ENCODE assay signal across 1 cellular context in the genomic region with DNA sequence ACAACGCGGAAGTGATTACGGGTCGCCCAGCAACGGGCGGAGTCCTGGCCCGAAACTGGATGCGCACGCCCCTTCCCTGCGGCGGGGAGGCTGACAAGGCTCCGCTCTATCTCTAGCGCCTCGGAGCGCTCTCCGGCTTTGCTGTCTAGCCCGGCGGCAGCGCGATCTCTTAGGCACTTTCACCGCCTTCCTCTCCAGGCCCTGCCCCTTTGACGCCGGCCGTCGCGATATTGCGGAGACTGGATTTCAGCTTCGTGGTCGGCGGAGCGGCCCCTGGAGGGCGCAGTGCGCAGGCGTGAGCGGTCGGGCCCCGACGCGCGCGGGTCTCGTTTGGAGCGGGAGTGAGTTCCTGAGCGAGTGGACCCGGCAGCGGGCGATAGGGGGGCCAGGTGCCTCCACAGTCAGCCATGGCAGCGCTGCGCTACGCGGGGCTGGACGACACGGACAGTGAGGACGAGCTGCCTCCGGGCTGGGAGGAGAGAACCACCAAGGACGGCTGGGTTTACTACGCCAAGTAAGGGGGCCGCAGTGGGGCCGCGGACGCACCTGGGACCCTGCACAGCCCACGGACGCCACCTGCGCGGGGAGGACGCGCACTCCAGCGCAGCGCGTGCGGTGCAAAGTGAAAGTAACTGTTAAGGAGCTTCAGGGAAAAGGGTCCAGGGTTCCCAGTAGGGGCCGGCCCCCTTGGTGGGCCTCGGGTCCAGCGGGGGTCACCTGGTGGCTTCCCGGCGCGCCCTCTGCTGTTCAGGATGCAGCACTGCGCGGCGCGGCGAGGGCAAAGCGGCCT.
TF ChIP-seq lines count a peak whose summit lies in the region.

TSS of gene WWOX (plus strand) at position 283 of the 790 bp plus-strand sequence.

TF ChIP-seq in HepG2, 621 proteins besides CTCF, POLR2A, EP300 and RAD21 (continued from another document and continues in another):
- TF ChIP-seq DRAP1 (CRISPR knock-in tag; IDR thresholded peaks at IDR 0.05) (peak; percentile 90), ATF7 (IDR thresholded peaks at IDR 0.05) (no peak), ATF7 (CRISPR knock-in tag; IDR thresholded peaks at IDR 0.05) (peak; percentile 71; the same call in 1 of the 2 replicates), ZMAT5 (CRISPR knock-in tag; IDR thresholded peaks at IDR 0.05; ENCODE audit: borderline replicate concordance, low read depth) (no peak), CENPT (CRISPR knock-in tag; IDR thresholded peaks at IDR 0.05; ENCODE audit: low read depth) (peak; percentile 92; the same call in 1 of the 2 replicates), NR3C1 (CRISPR knock-in tag; IDR thresholded peaks at IDR 0.05) (0 out of 2 replicates have a peak, but pooled peaks have one; percentile 40), MLLT10 (CRISPR knock-in tag; IDR thresholded peaks at IDR 0.05) (no peak), RFX3 (CRISPR knock-in tag; IDR thresholded peaks at IDR 0.05) (peak; percentile 86), CAMTA2 (CRISPR knock-in tag; IDR thresholded peaks at IDR 0.05; ENCODE audit: borderline replicate concordance) (peak; percentile 84; the same call in 1 of the 2 replicates), NFE2L2 (IDR thresholded peaks at IDR 0.05; ENCODE audit: low read length) (0 out of 2 replicates have a peak, but pooled peaks have one; percentile 3), KLF15 (CRISPR knock-in tag; IDR thresholded peaks at IDR 0.05; ENCODE audit: borderline replicate concordance) (peak; percentile 35; the same call in 1 of the 2 replicates), ISX (CRISPR knock-in tag; conservative IDR thresholded peaks at IDR 0.05) (no peak; the same call in 1 of the 2 replicates), MED13 (CRISPR knock-in tag; IDR thresholded peaks at IDR 0.05) (peak; percentile 54), ZFP82 (CRISPR knock-in tag; IDR thresholded peaks at IDR 0.05; ENCODE audit: borderline replicate concordance) (peak; percentile 79), SRSF9 (IDR thresholded peaks at IDR 0.05; ENCODE audit: borderline replicate concordance, insufficient read depth, low read depth, low read length, poor library complexity, severe bottlenecking) (no peak), PHF8 (CRISPR knock-in tag; IDR thresholded peaks at IDR 0.05) (peak; percentile 99), MXD4 (CRISPR knock-in tag; IDR thresholded peaks at IDR 0.05) (peak; percentile 92), ZNF274 (CRISPR knock-in tag; IDR thresholded peaks at IDR 0.05) (peak; percentile 95), ATF7-NPFF (CRISPR knock-in tag; IDR thresholded peaks at IDR 0.05; ENCODE audit: low read depth) (peak; percentile 92), ZNF224 (CRISPR knock-in tag; IDR thresholded peaks at IDR 0.05) (peak; percentile 64; the same call in 1 of the 2 replicates), ZNF446 (CRISPR knock-in tag; IDR thresholded peaks at IDR 0.05) (peak; percentile 93), ZNF556 (CRISPR knock-in tag; IDR thresholded peaks at IDR 0.05; ENCODE audit: borderline replicate concordance) (peak; percentile 97), ZNF3 (CRISPR knock-in tag; IDR thresholded peaks at IDR 0.05) (peak; percentile 60; the same call in 1 of the 2 replicates), PHF5A (CRISPR knock-in tag; IDR thresholded peaks at IDR 0.05; ENCODE audit: low read depth, unreplicated experiment) (no peak), REL (CRISPR knock-in tag; conservative IDR thresholded peaks at IDR 0.05) (peak; percentile 92; the same call in 1 of the 2 replicates), ZBTB1 (CRISPR knock-in tag; IDR thresholded peaks at IDR 0.05; ENCODE audit: borderline replicate concordance) (no peak), PRPF4 (IDR thresholded peaks at IDR 0.05; ENCODE audit: low read depth, low read length, poor library complexity, severe bottlenecking) (no peak), ZNF34 (CRISPR knock-in tag; IDR thresholded peaks at IDR 0.05; ENCODE audit: borderline replicate concordance) (peak; percentile 74; the same call in 1 of the 2 replicates), ELF4 (CRISPR knock-in tag; IDR thresholded peaks at IDR 0.05; ENCODE audit: borderline replicate concordance) (peak; percentile 99), ZNF850 (CRISPR knock-in tag; conservative IDR thresholded peaks at IDR 0.05) (peak; percentile 54; the same call in 1 of the 2 replicates), ZNF207 (IDR thresholded peaks at IDR 0.05; ENCODE audit: borderline replicate concordance) (no peak), MIER2 (CRISPR knock-in tag; IDR thresholded peaks at IDR 0.05) (peak; percentile 81), SRSF4 (IDR thresholded peaks at IDR 0.05; ENCODE audit: low read depth, low read length, poor library complexity, severe bottlenecking) (no peak), ZNF17 (CRISPR knock-in tag; IDR thresholded peaks at IDR 0.05) (no peak), ZMYM2 (CRISPR knock-in tag; IDR thresholded peaks at IDR 0.05) (no peak), CREBL2 (CRISPR knock-in tag; IDR thresholded peaks at IDR 0.05; ENCODE audit: borderline replicate concordance) (no peak), SUZ12 (IDR thresholded peaks at IDR 0.05; ENCODE audit: low read depth, low read length) (no peak), KLF16 (CRISPR knock-in tag; IDR thresholded peaks at IDR 0.05) (peak; percentile 72 to 98; a peak in 2 of 4 replicates), ARNT (IDR thresholded peaks at IDR 0.05) (no peak), NFIC (IDR thresholded peaks at IDR 0.05; ENCODE audit: low read length) (peak; percentile 16; the same call in 1 of the 2 replicates), ZNF337 (CRISPR knock-in tag; IDR thresholded peaks at IDR 0.05; ENCODE audit: borderline replicate concordance, low read depth) (peak; percentile 75; the same call in 1 of the 2 replicates), PAX8 (CRISPR knock-in tag; IDR thresholded peaks at IDR 0.05; ENCODE audit: borderline replicate concordance) (peak; percentile 97; the same call in 1 of the 2 replicates), BRCA1 (CRISPR knock-in tag; IDR thresholded peaks at IDR 0.05) (0 out of 2 replicates have a peak, but pooled peaks have one; percentile 39), SP4 (CRISPR knock-in tag; IDR thresholded peaks at IDR 0.05) (0 out of 2 replicates have a peak, but pooled peaks have one; percentile 46), ARNT2 (CRISPR knock-in tag; IDR thresholded peaks at IDR 0.05; ENCODE audit: low read depth) (peak; percentile 97), FOSL2 (CRISPR knock-in tag; IDR thresholded peaks at IDR 0.05) (peak; percentile 60), ZNF30 (CRISPR knock-in tag; IDR thresholded peaks at IDR 0.05) (0 out of 2 replicates have a peak, but pooled peaks have one; percentile 11), RNF2 (conservative IDR thresholded peaks at IDR 0.05; ENCODE audit: low read depth) (peak; percentile 50; the same call in 1 of the 2 replicates), ATRX (CRISPR knock-in tag; IDR thresholded peaks at IDR 0.05; ENCODE audit: borderline replicate concordance) (0 out of 2 replicates have a peak, but pooled peaks have one; percentile 30), ADNP (CRISPR knock-in tag; IDR thresholded peaks at IDR 0.05) (no peak; the same call in 1 of the 2 replicates)
- TF ChIP-seq, protein P1, sequence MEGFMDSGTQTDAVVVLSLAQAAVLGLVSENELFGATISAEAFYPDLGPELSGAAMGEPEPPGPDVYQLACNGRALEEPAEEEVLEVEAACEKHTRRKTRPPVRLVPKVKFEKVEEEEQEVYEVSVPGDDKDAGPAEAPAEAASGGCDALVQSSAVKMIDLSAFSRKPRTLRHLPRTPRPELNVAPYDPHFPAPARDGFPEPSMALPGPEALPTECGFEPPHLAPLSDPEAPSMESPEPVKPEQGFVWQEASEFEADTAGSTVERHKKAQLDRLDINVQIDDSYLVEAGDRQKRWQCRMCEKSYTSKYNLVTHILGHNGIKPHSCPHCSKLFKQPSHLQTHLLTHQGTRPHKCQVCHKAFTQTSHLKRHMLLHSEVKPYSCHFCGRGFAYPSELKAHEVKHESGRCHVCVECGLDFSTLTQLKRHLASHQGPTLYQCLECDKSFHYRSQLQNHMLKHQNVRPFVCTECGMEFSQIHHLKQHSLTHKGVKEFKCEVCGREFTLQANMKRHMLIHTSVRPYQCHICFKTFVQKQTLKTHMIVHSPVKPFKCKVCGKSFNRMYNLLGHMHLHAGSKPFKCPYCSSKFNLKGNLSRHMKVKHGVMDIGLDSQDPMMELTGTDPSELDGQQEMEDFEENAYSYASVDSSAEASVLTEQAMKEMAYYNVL (CRISPR knock-in tag; IDR thresholded peaks at IDR 0.05; ENCODE audit: borderline replicate concordance) = peak; percentile 61; the same call in 1 of the 2 replicates
- TF ChIP-seq, protein P2, sequence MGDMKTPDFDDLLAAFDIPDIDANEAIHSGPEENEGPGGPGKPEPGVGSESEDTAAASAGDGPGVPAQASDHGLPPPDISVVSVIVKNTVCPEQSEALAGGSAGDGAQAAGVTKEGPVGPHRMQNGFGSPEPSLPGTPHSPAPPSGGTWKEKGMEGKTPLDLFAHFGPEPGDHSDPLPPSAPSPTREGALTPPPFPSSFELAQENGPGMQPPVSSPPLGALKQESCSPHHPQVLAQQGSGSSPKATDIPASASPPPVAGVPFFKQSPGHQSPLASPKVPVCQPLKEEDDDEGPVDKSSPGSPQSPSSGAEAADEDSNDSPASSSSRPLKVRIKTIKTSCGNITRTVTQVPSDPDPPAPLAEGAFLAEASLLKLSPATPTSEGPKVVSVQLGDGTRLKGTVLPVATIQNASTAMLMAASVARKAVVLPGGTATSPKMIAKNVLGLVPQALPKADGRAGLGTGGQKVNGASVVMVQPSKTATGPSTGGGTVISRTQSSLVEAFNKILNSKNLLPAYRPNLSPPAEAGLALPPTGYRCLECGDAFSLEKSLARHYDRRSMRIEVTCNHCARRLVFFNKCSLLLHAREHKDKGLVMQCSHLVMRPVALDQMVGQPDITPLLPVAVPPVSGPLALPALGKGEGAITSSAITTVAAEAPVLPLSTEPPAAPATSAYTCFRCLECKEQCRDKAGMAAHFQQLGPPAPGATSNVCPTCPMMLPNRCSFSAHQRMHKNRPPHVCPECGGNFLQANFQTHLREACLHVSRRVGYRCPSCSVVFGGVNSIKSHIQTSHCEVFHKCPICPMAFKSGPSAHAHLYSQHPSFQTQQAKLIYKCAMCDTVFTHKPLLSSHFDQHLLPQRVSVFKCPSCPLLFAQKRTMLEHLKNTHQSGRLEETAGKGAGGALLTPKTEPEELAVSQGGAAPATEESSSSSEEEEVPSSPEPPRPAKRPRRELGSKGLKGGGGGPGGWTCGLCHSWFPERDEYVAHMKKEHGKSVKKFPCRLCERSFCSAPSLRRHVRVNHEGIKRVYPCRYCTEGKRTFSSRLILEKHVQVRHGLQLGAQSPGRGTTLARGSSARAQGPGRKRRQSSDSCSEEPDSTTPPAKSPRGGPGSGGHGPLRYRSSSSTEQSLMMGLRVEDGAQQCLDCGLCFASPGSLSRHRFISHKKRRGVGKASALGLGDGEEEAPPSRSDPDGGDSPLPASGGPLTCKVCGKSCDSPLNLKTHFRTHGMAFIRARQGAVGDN (CRISPR knock-in tag; IDR thresholded peaks at IDR 0.05) = peak; percentile 95
- TF ChIP-seq, protein P3, sequence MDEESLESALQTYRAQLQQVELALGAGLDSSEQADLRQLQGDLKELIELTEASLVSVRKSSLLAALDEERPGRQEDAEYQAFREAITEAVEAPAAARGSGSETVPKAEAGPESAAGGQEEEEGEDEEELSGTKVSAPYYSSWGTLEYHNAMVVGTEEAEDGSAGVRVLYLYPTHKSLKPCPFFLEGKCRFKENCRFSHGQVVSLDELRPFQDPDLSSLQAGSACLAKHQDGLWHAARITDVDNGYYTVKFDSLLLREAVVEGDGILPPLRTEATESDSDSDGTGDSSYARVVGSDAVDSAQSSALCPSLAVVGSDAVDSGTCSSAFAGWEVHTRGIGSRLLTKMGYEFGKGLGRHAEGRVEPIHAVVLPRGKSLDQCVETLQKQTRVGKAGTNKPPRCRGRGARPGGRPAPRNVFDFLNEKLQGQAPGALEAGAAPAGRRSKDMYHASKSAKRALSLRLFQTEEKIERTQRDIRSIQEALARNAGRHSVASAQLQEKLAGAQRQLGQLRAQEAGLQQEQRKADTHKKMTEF (CRISPR knock-in tag; IDR thresholded peaks at IDR 0.05) = peak; percentile 99
- TF ChIP-seq, protein P4, sequence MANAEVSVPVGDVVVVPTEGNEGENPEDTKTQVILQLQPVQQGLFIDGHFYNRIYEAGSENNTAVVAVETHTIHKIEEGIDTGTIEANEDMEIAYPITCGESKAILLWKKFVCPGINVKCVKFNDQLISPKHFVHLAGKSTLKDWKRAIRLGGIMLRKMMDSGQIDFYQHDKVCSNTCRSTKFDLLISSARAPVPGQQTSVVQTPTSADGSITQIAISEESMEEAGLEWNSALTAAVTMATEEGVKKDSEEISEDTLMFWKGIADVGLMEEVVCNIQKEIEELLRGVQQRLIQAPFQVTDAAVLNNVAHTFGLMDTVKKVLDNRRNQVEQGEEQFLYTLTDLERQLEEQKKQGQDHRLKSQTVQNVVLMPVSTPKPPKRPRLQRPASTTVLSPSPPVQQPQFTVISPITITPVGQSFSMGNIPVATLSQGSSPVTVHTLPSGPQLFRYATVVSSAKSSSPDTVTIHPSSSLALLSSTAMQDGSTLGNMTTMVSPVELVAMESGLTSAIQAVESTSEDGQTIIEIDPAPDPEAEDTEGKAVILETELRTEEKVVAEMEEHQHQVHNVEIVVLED (CRISPR knock-in tag; IDR thresholded peaks at IDR 0.05; ENCODE audit: borderline replicate concordance) = peak; percentile 91
- TF ChIP-seq, protein P5, sequence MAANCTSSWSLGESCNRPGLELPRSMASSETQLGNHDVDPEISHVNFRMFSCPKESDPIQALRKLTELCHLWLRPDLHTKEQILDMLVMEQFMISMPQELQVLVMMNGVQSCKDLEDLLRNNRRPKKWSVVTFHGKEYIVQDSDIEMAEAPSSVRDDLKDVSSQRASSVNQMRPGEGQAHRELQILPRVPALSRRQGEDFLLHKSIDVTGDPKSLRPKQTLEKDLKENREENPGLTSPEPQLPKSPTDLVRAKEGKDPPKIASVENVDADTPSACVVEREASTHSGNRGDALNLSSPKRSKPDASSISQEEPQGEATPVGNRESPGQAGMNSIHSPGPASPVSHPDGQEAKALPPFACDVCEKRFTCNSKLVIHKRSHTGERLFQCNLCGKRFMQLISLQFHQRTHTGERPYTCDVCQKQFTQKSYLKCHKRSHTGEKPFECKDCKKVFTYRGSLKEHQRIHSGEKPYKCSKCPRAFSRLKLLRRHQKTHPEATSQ (CRISPR knock-in tag; IDR thresholded peaks at IDR 0.05; ENCODE audit: borderline replicate concordance) = peak; percentile 66; the same call in 1 of the 2 replicates
